ENCODE assay signal across 8 cellular contexts in the genomic region with DNA sequence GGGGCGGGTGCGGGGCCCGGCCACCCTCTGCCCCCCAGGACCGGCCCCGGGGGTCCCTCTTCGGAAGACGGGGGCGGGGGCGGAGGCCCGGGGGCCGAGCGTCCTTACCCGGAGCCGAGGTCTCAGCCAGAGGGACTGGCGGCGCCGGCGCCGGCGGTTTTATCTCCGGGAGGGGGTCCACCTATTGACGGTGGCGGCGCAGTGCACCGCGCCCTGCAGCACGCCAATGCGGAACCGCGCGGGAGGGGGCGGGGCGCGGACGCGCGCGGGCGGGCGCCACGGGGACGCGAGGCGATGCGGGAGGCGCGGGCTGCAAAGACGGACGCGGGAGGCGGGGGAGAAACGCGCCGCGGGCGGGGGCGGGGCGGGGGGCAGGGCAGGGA. TPM values are rescaled to one million over a fixed set of nuclear protein-coding genes. Genes with fewer than 3 reads are reported as not detected.
DNase-seq lines count a peak whose midpoint lies in the region; ATAC-seq and TF ChIP-seq lines count a peak whose summit lies in the region.

A gene (minus strand): TSS at position 134 of the 383 bp plus-strand sequence. CDS start 1,320 bp downstream, outside the sequence.

- H3K27me3 ChIP-seq in heart left ventricle, result peaks cover 0 to 41% (median 18%) of the 10 kb centered on the region in 9 donors
- peaks cover 44% of the 10 kb centered on the region for H3K27me3 ChIP-seq in skeletal muscle satellite cell (ENCODE audit: control insufficient read depth, insufficient read depth, low read length)

- H3K9me3 ChIP-seq in heart left ventricle, result peaks cover 0 to under 1% (median 0%) of the 10 kb centered on the region in 12 donors
- no peaks in the 10 kb centered on the region for H3K9me3 ChIP-seq in skeletal muscle satellite cell (replicated peaks; ENCODE audit: low read length)

- in situ Hi-C loops in Caki2 (cut with HindIII; ENCODE audit: low pct_unique_long_range_greater_than_20kb, low sequenced_read_pairs), result no loop called here

- TF ChIP-seq CTCF in heart left ventricle (IDR thresholded peaks at IDR 0.05), result peak in 7 of 12 donors; percentile 9 to 40 (median 35)

- peak; percentile 52 to 55 for TF ChIP-seq POLR2A in heart left ventricle (IDR thresholded peaks at IDR 0.05)

- peak within 1 kb of the TSS; percentile 41 for H3K4me2 ChIP-seq in skeletal muscle satellite cell (ENCODE audit: low read length)

- H3K4me3 ChIP-seq in heart left ventricle (peak within 1 kb of the TSS; percentile 44 to 92 (median 64)), skeletal muscle satellite cell (ENCODE audit: low read length) (no peak within 1 kb of the TSS)

- peak; percentile 33 for DNase-seq in Caki2 (ENCODE audit: low read depth)
- DNase-seq in LoVo (ENCODE audit: low spot score), result peak; percentile 43
- DNase-seq in activated T-helper 9 cell treated with anti-CD3 and anti-CD28 coated beads, Interleukin-2, amount 50 U/mL, for 16 hours (ENCODE audit: low read depth), result peak; percentile 41
- peak in 4 of 5 donors; percentile 67 to 86 (median 80) for DNase-seq in heart left ventricle
- no peak for DNase-seq in RKO (ENCODE audit: low spot score)

- intact Hi-C loops in heart left ventricle (cut with DNase I), result loop anchor here in 1 of 10 donors (5.0 kb wide), 1 partner anchor 473 kb away; no protein-coding TSS in a partner anchor

- H3K9ac ChIP-seq in skeletal muscle satellite cell (ENCODE audit: low read depth, low read length), result no peak within 1 kb of the TSS

- WGBS in heart left ventricle, 4 donors, result 0 to 1% (median 1%) methylated on average over 7 to 58 of the region's 58 CpGs; no CpG with 5 or more reads in 1 of the 4 donors

- H3K36me3 ChIP-seq in heart left ventricle (peaks cover 0 to 20% (median 0%) of the 10 kb centered on the region in 9 donors), skeletal muscle satellite cell (ENCODE audit: insufficient read depth, low read length) (no peaks in the 10 kb centered on the region)

- peak within 1 kb of the TSS; percentile 79 to 100 (median 92) for H3K27ac ChIP-seq in heart left ventricle

- H3K4me1 ChIP-seq in heart left ventricle (peaks cover 2 to 70% (median 31%) of the 10 kb centered on the region in 12 donors), skeletal muscle satellite cell (ENCODE audit: control insufficient read depth, insufficient read depth, low read length) (peaks cover 7% of the 10 kb centered on the region)

- peak in 2 of 4 donors; percentile 11 to 12 for ATAC-seq in heart left ventricle
- no peak for ATAC-seq in GM19395 (IDR thresholded peaks at IDR 0.05; ENCODE audit: unreplicated experiment)
- ATAC-seq in HG03135 (IDR thresholded peaks at IDR 0.05; ENCODE audit: unreplicated experiment), result no peak

RNA-seq across cellular contexts. Expression of the gene that starts here (rescaled TPM):
- 249 and 281 TPM in 2 replicates for total RNA-seq in Caki2 (2014; rRNA removed; shearing (Covaris generic); ENCODE audit: low replicate concordance)
- total RNA-seq in heart left ventricle, result 1,000 to 10,000 TPM in 7 of 9 donors, 100 to 1,000 TPM in 2; 791 to 1,794 (median 1,550) TPM
- 1,000 to 10,000 TPM; 1,276 to 1,345 TPM for polyA plus RNA-seq in heart left ventricle
- 0.44 TPM in 1 of 2 replicates, not detected in the other for total RNA-seq in skeletal muscle satellite cell (2012; rRNA removed)
